Comparison of ENCODE assay signal across 8 cellular contexts in genomic region chr4:7761720-7762119, GRCh38.
DNase-seq lines count a peak whose midpoint lies in the region; ATAC-seq and TF ChIP-seq lines count a peak whose summit lies in the region.

No MANE protein-coding gene starts in this region.

- peaks cover 72% of the 10 kb centered on the region for H3K79me2 ChIP-seq in SK-N-SH (ENCODE audit: insufficient read depth)

- TF ChIP-seq CTCF in SK-N-SH (IDR thresholded peaks at IDR 0.05) (peak; percentile 72), left ventricle myocardium inferior (IDR thresholded peaks at IDR 0.05; ENCODE audit: borderline replicate concordance) (peak; percentile 94), gastrocnemius medialis (IDR thresholded peaks at IDR 0.05 in 4 of 5, conservative IDR thresholded peaks at IDR 0.05 in 1 of 5) (peak; percentile 67 to 79 (median 78))

- POLR2A ChIA-PET in SK-N-SH (lab: Yijun Ruan, JAX) = no interaction called here

- H2AFZ ChIP-seq in SK-N-SH (ENCODE audit: low read depth) = no peak overlapping the region

- TF ChIP-seq RAD21 in SK-N-SH (IDR thresholded peaks at IDR 0.05; ENCODE audit: low read length) = peak; percentile 73

- H3K36me3 Mint-ChIP-seq in activated naive CD8-positive, alpha-beta T cell treated with anti-CD3 and anti-CD28 coated beads, Interleukin-2, amount 50 U/mL, for 24 hours (ENCODE audit: low read depth) = no peaks in the 10 kb centered on the region

- no peak overlapping the region for H3K27ac Mint-ChIP-seq in activated naive CD8-positive, alpha-beta T cell treated with anti-CD3 and anti-CD28 coated beads, Interleukin-2, amount 50 U/mL, for 24 hours

- no peaks in the 10 kb centered on the region for H3K9me3 Mint-ChIP-seq in activated naive CD8-positive, alpha-beta T cell treated with anti-CD3 and anti-CD28 coated beads, Interleukin-2, amount 50 U/mL, for 24 hours

- H3K36me3 ChIP-seq in SK-N-SH (replicated peaks in 1 of 2; ENCODE audit: control insufficient read depth in 1 of 2, insufficient read depth in 2 of 2, low read length in 1 of 2) (peaks cover 64 to 93% of the 10 kb centered on the region in 2 experiments), left ventricle myocardium inferior (no peaks in the 10 kb centered on the region), gastrocnemius medialis (no peaks in the 10 kb centered on the region)

- H3K4me1 ChIP-seq in SK-N-SH (ENCODE audit: control insufficient read depth in 1 of 2, insufficient read depth in 2 of 2, low read depth in 1 of 2, low read length in 1 of 2) (peaks cover 0 to 4% of the 10 kb centered on the region in 2 experiments; a peak in 1 of 4 replicates), left ventricle myocardium inferior (peaks cover 34% of the 10 kb centered on the region), gastrocnemius medialis (peaks cover 18% of the 10 kb centered on the region in 2 donors)

- CTCF ChIA-PET in SK-N-SH (lab: Yijun Ruan, JAX) = interaction anchor here (0.6 to 7.4 kb wide), 51 partner anchors 9 to 965 kb away, joined by 3 to 135 read pairs (median 5); no protein-coding TSS in a partner anchor

- H3K27me3 ChIP-seq in SK-N-SH (ENCODE audit: insufficient read depth) (no peaks in the 10 kb centered on the region), left ventricle myocardium inferior (ENCODE audit: low read depth) (no peaks in the 10 kb centered on the region), gastrocnemius medialis (no peaks in the 10 kb centered on the region)

- 71% methylated on average over 12 of the region's 12 CpGs for WGBS in SK-N-SH (ENCODE audit: low lambda C conversion rate)

- no peaks in the 10 kb centered on the region for H3K9me2 ChIP-seq in SK-N-SH

- H3K9me3 ChIP-seq in SK-N-SH = no peaks in the 10 kb centered on the region
- H3K9me3 ChIP-seq in left ventricle myocardium inferior (replicated peaks) = no peaks in the 10 kb centered on the region
- no peaks in the 10 kb centered on the region for H3K9me3 ChIP-seq in gastrocnemius medialis

- no peaks in the 10 kb centered on the region for H3K27me3 Mint-ChIP-seq in activated naive CD8-positive, alpha-beta T cell treated with anti-CD3 and anti-CD28 coated beads, Interleukin-2, amount 50 U/mL, for 24 hours

- TF ChIP-seq EP300 in SK-N-SH (IDR thresholded peaks at IDR 0.05; ENCODE audit: borderline replicate concordance in 1 of 2, low read depth in 1 of 2, low read length in 1 of 2) = no peak

- no peak overlapping the region for H3K9ac ChIP-seq in SK-N-SH

- no peak overlapping the region for H3K4me3 Mint-ChIP-seq in activated naive CD8-positive, alpha-beta T cell treated with anti-CD3 and anti-CD28 coated beads, Interleukin-2, amount 50 U/mL, for 24 hours

- H4K20me1 ChIP-seq in SK-N-SH (ENCODE audit: insufficient read depth) = peaks cover 68% of the 10 kb centered on the region

- peaks cover 41% of the 10 kb centered on the region for H3F3A ChIP-seq in SK-N-SH (replicated peaks; ENCODE audit: insufficient read depth)

- H3K4me2 ChIP-seq in SK-N-SH = no peak overlapping the region

- in situ Hi-C loops in gastrocnemius medialis (cut with MboI; ENCODE audit: low sequenced_read_pairs in 4 of 4) = no loop called here

- H3K27ac ChIP-seq in SK-N-SH (ENCODE audit: low read depth in 2 of 2, low read length in 1 of 2) (no peak overlapping the region; a peak in 1 of 4 replicates), left ventricle myocardium inferior (replicated peaks) (peak overlapping the region; percentile 54), gastrocnemius medialis (no peak overlapping the region)

- peak; percentile 69 for ATAC-seq in HG03060 (IDR thresholded peaks at IDR 0.05; ENCODE audit: low read depth, unreplicated experiment)
- peak; percentile 57 for ATAC-seq in activated naive CD8-positive, alpha-beta T cell treated with anti-CD3 and anti-CD28 coated beads, Interleukin-2, amount 50 U/mL, for 24 hours
- ATAC-seq in gastrocnemius medialis = peak; percentile 48 to 68

- DNase-seq in NCI-H146 (lab: John Stamatoyannopoulos, UW) (peak; percentile 20), NCI-H146 treated with DMSO at 0.1 percent for 48 hours (lab: John Stamatoyannopoulos, UW; ENCODE audit: unreplicated experiment) (no peak), SK-N-SH (peak; percentile 91), left ventricle myocardium inferior (peak; percentile 84), gastrocnemius medialis (peak; percentile 52 to 70), NCI-H446 treated with DMSO at 0.1 percent for 48 hours (lab: John Stamatoyannopoulos, UW) (no peak)
- DNase-seq in activated naive CD8-positive, alpha-beta T cell treated with anti-CD3 and anti-CD28 coated beads, Interleukin-2, amount 50 U/mL, for 24 hours = peak; percentile 60

- intact Hi-C loops in left ventricle myocardium inferior (cut with micrococcal nuclease) = loop anchor here (5.0 kb wide), 1 partner anchor 41 kb away; no protein-coding TSS in a partner anchor
- intact Hi-C loops in gastrocnemius medialis (cut with DNase I; ENCODE audit: low total_unique reads) = loop anchor here (1.0 kb wide), 1 partner anchor 41 kb away; no protein-coding TSS in a partner anchor

- peaks cover 44% of the 10 kb centered on the region for H3K4me1 Mint-ChIP-seq in activated naive CD8-positive, alpha-beta T cell treated with anti-CD3 and anti-CD28 coated beads, Interleukin-2, amount 50 U/mL, for 24 hours

- no peak for TF ChIP-seq POLR2A in gastrocnemius medialis (IDR thresholded peaks at IDR 0.05)

- H3K4me3 ChIP-seq in SK-N-SH (ENCODE audit: low read depth in 2 of 2, low read length in 1 of 2) = no peak overlapping the region; a peak in 1 of 4 replicates
- H3K4me3 ChIP-seq in left ventricle myocardium inferior = no peak overlapping the region
- no peak overlapping the region for H3K4me3 ChIP-seq in gastrocnemius medialis

TF ChIP-seq in SK-N-SH, 30 proteins besides CTCF, POLR2A, EP300 and RAD21:
- TF ChIP-seq SMC3 (IDR thresholded peaks at IDR 0.05; ENCODE audit: low read depth, low read length) (peak; percentile 68), GABPA (IDR thresholded peaks at IDR 0.05; ENCODE audit: low read depth) (no peak)

Comparison
In these comparisons a context has a peak if more than half of its experiments do, and no peak if none do; other contexts are left out.
1. DNase-seq: peak in NCI-H146 (single experiment), SK-N-SH (single experiment), activated naive CD8-positive, alpha-beta T cell treated with anti-CD3 and anti-CD28 coated beads, Interleukin-2, amount 50 U/mL, for 24 hours (single experiment), left ventricle myocardium inferior (single experiment) and gastrocnemius medialis (2 of 2); none in NCI-H146 treated with DMSO at 0.1 percent for 48 hours (single experiment) and NCI-H446 treated with DMSO at 0.1 percent for 48 hours (single experiment).
2. Peak in every context shown above with its lines, with median percentiles within 50 percentile points of each other: ATAC-seq and CTCF ChIP-seq.